9 cellular contexts compared by ENCODE assay signal in the genomic region with DNA sequence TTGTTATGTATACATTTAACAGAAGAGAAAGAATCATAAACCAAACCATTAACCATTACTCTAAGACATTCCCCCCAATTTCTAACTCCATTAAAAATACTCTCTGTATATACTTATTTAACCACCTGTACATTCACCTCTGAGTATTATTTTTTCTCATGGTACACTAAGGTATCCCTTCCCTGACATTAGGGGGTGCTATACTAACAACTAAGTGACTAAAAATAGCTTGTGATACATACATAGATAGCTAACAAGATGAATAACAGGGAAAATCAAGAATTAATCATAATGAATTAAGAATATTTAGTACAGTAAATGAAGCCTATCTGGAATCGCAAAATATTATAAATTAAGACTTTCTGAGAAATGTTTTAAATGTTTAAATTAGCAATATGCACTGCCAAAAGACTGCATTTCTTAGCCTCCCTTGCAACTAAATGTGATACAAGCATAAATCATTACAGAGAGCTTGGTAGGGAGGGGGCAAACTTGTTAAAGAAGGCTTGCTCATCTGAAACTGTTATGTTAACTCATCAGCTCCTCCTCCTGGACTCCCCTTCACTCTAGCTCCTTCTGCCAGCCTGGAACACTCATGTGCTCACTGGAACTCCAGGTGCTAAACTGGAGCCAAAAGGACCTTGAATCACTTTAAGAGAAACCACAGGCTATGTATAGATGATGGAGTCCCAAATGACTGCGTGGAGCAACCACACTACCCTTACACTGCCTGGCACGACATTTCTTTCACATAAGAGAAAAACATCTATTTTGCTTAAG. TPM values are rescaled to one million over a fixed set of nuclear protein-coding genes. Genes with fewer than 3 reads are reported as not detected.
DNase-seq lines count a peak whose midpoint lies in the region; ATAC-seq and FAIRE-seq lines count a peak whose summit lies in the region.
"Had no signal": no experiment of that assay in that cellular context is flagged by ENCODE, and none has a peak within 500 bp of the region (broad histone marks: within the 10 kb centered on the region; RNA-seq: fewer than 3 reads in every experiment).

No MANE protein-coding gene starts in this region.

- ATAC-seq in GM21367 (IDR thresholded peaks at IDR 0.05; ENCODE audit: unreplicated experiment) (peak; percentile 89), T-cell (replicated peaks in 1 of 4) (peak; percentile 75 to 89 (median 78)), HG02973 (IDR thresholded peaks at IDR 0.05; ENCODE audit: unreplicated experiment) (no peak)

- no peak overlapping the region for H3K4me3 Mint-ChIP-seq in T-cell
- H3K4me3 Mint-ChIP-seq: dendritic cell treated with granulocyte-macrophage colony-stimulating factor and Interleukin-4, amounts not matched to agents 40 ng/mL and 50 ng/mL, for 4 days had no signal

- H3K4me1 Mint-ChIP-seq in T-cell: peaks cover 11 to 22% (median 13%) of the 10 kb centered on the region in 3 donors

- peaks cover 33% of the 10 kb centered on the region for H3K36me3 Mint-ChIP-seq in T-cell

- H3K27ac Mint-ChIP-seq in T-cell: no peak overlapping the region
- H3K27ac Mint-ChIP-seq: dendritic cell treated with granulocyte-macrophage colony-stimulating factor and Interleukin-4, amounts not matched to agents 40 ng/mL and 50 ng/mL, for 4 days had no signal

- POLR2A ChIA-PET in T-cell (lab: Charles Lee): interaction anchor here in 1 of 2 donors (0.6 kb wide), 1 partner anchor 95 kb away, joined by 3 read pairs; no protein-coding TSS in a partner anchor

- peak; percentile 14 to 43 for DNase-seq in NCI-H524 (lab: John Stamatoyannopoulos, UW)
- no peak for DNase-seq in NCI-H524 treated with DMSO at 0.1 percent for 48 hours (lab: John Stamatoyannopoulos, UW)
- peak; percentile 53 for DNase-seq in HTR-8/SVneo (ENCODE audit: insufficient read length, low spot score)
- no peak for DNase-seq in T-cell
- peak; percentile 52 for DNase-seq in iris pigment epithelial cell (ENCODE audit: low read depth)
- DNase-seq in NCI-H774 (lab: John Stamatoyannopoulos, UW): no peak

- no peaks in the 10 kb centered on the region for H3K9me3 Mint-ChIP-seq in T-cell

- peak; percentile 95 for FAIRE-seq in HTR-8/SVneo (lab: Jason Lieb, UNC)

- H3K27me3 Mint-ChIP-seq in T-cell: no peaks in the 10 kb centered on the region
- H3K27me3 Mint-ChIP-seq: dendritic cell treated with granulocyte-macrophage colony-stimulating factor and Interleukin-4, amounts not matched to agents 40 ng/mL and 50 ng/mL, for 4 days had no signal

- CTCF ChIA-PET in T-cell (lab: Charles Lee): interaction anchor here (0.5 to 2.5 kb wide), 37 partner anchors 10 to 550 kb away, joined by 3 to 40 read pairs (median 4); partner anchors contain the start of gene C2CD5 (in 1 of the 2)

RNA-seq across cellular contexts. Expression of gene C2CD5, which starts 14.9 kb away (rescaled TPM):
- 10 to 100 TPM; 34.6 to 44.9 (median 42.6) TPM for total RNA-seq in T-cell

Comparison
In these comparisons a context has a peak if more than half of its experiments do, and no peak if none do; other contexts are left out.
1. DNase-seq: peak in NCI-H524 (2 of 2), HTR-8/SVneo (single experiment) and iris pigment epithelial cell (single experiment); none in NCI-H524 treated with DMSO at 0.1 percent for 48 hours (single experiment), T-cell (0 of 34) and NCI-H774 (single experiment).